ENCODE assay signal across 1 cellular context in the genomic region with DNA sequence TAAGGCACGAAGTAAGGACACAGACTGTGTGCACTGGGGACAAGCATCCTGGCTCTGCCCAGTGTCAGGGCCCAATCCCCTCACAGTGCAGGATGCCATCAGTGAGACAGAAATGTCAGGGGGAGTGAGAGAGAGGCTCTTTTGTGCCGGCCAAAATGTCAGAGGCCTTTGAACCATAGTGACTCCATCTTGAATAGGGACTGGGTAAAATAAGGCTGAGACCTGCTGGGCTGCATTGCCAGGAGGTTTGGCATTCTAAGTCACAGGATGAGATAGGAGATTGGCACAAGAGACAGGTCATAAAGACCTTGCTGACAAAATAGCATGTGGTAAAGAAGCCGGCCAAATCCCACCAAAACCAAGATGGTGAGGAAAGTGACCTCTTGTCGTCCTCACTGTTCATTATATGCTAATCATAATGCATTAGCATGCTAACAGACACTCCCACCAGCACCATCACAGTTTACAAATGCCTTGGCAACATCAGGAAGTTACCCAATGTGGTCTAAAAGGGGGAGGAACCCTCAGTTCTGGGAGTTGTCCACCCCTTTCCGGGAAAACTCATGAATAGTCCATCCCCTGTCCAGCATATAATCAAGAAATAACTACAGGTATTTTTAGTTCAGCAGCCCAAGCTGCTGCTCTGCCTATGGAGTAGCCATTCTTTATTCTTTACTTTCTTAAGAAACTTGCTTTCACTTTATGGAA.
A peak's percentile ranks its signal among the peaks of the same experiment; 100 is the strongest.
TF ChIP-seq lines count a peak whose summit lies in the region.

No MANE protein-coding gene starts in this region.

TF ChIP-seq in K562, 482 proteins besides CTCF, POLR2A, EP300 and RAD21 (continued from another document and continues in another):
- TF ChIP-seq, protein P1, sequence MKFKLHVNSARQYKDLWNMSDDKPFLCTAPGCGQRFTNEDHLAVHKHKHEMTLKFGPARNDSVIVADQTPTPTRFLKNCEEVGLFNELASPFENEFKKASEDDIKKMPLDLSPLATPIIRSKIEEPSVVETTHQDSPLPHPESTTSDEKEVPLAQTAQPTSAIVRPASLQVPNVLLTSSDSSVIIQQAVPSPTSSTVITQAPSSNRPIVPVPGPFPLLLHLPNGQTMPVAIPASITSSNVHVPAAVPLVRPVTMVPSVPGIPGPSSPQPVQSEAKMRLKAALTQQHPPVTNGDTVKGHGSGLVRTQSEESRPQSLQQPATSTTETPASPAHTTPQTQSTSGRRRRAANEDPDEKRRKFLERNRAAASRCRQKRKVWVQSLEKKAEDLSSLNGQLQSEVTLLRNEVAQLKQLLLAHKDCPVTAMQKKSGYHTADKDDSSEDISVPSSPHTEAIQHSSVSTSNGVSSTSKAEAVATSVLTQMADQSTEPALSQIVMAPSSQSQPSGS (CRISPR knock-in tag; IDR thresholded peaks at IDR 0.05), result no peak
- TF ChIP-seq SMARCA4 (IDR thresholded peaks at IDR 0.05) (no peak), HNRNPH1 (optimal IDR thresholded peaks at IDR 0.05; ENCODE audit: low read depth, low read length) (no peak), NRF1 (conservative IDR thresholded peaks at IDR 0.05 in 1 of 2, IDR thresholded peaks at IDR 0.05 in 1 of 2) (no peak), RCOR1 (IDR thresholded peaks at IDR 0.05; ENCODE audit: borderline replicate concordance in 1 of 2, low read depth in 2 of 2, low read length in 2 of 2) (no peak), ASH1L (IDR thresholded peaks at IDR 0.05; ENCODE audit: borderline replicate concordance, low read depth, partially characterized antibody) (no peak), ZNF764 (CRISPR knock-in tag; IDR thresholded peaks at IDR 0.05; ENCODE audit: low read depth) (no peak), ZNF282 (CRISPR knock-in tag; IDR thresholded peaks at IDR 0.05) (no peak), PRPF4 (IDR thresholded peaks at IDR 0.05; ENCODE audit: insufficient read depth, low read depth, low read length, poor library complexity, severe bottlenecking) (no peak), KHSRP (IDR thresholded peaks at IDR 0.05) (no peak), GABPB2 (CRISPR knock-in tag; conservative IDR thresholded peaks at IDR 0.05) (no peak), TEAD1 (CRISPR knock-in tag; IDR thresholded peaks at IDR 0.05) (peak in 1 of 2 experiments; percentile 89; a peak in 2 of 4 replicates)
- TF ChIP-seq, protein P2, sequence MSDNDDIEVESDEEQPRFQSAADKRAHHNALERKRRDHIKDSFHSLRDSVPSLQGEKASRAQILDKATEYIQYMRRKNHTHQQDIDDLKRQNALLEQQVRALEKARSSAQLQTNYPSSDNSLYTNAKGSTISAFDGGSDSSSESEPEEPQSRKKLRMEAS (CRISPR knock-in tag; IDR thresholded peaks at IDR 0.05), result no peak
- TF ChIP-seq, protein P3, sequence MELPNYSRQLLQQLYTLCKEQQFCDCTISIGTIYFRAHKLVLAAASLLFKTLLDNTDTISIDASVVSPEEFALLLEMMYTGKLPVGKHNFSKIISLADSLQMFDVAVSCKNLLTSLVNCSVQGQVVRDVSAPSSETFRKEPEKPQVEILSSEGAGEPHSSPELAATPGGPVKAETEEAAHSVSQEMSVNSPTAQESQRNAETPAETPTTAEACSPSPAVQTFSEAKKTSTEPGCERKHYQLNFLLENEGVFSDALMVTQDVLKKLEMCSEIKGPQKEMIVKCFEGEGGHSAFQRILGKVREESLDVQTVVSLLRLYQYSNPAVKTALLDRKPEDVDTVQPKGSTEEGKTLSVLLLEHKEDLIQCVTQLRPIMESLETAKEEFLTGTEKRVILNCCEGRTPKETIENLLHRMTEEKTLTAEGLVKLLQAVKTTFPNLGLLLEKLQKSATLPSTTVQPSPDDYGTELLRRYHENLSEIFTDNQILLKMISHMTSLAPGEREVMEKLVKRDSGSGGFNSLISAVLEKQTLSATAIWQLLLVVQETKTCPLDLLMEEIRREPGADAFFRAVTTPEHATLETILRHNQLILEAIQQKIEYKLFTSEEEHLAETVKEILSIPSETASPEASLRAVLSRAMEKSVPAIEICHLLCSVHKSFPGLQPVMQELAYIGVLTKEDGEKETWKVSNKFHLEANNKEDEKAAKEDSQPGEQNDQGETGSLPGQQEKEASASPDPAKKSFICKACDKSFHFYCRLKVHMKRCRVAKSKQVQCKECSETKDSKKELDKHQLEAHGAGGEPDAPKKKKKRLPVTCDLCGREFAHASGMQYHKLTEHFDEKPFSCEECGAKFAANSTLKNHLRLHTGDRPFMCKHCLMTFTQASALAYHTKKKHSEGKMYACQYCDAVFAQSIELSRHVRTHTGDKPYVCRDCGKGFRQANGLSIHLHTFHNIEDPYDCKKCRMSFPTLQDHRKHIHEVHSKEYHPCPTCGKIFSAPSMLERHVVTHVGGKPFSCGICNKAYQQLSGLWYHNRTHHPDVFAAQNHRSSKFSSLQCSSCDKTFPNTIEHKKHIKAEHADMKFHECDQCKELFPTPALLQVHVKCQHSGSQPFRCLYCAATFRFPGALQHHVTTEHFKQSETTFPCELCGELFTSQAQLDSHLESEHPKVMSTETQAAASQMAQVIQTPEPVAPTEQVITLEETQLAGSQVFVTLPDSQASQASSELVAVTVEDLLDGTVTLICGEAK (IDR thresholded peaks at IDR 0.05), result no peak
- TF ChIP-seq, protein P3 (CRISPR knock-in tag; IDR thresholded peaks at IDR 0.05), result no peak
- TF ChIP-seq, protein P4, sequence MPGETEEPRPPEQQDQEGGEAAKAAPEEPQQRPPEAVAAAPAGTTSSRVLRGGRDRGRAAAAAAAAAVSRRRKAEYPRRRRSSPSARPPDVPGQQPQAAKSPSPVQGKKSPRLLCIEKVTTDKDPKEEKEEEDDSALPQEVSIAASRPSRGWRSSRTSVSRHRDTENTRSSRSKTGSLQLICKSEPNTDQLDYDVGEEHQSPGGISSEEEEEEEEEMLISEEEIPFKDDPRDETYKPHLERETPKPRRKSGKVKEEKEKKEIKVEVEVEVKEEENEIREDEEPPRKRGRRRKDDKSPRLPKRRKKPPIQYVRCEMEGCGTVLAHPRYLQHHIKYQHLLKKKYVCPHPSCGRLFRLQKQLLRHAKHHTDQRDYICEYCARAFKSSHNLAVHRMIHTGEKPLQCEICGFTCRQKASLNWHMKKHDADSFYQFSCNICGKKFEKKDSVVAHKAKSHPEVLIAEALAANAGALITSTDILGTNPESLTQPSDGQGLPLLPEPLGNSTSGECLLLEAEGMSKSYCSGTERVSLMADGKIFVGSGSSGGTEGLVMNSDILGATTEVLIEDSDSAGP (CRISPR knock-in tag; IDR thresholded peaks at IDR 0.05), result no peak
- TF ChIP-seq, protein P5, sequence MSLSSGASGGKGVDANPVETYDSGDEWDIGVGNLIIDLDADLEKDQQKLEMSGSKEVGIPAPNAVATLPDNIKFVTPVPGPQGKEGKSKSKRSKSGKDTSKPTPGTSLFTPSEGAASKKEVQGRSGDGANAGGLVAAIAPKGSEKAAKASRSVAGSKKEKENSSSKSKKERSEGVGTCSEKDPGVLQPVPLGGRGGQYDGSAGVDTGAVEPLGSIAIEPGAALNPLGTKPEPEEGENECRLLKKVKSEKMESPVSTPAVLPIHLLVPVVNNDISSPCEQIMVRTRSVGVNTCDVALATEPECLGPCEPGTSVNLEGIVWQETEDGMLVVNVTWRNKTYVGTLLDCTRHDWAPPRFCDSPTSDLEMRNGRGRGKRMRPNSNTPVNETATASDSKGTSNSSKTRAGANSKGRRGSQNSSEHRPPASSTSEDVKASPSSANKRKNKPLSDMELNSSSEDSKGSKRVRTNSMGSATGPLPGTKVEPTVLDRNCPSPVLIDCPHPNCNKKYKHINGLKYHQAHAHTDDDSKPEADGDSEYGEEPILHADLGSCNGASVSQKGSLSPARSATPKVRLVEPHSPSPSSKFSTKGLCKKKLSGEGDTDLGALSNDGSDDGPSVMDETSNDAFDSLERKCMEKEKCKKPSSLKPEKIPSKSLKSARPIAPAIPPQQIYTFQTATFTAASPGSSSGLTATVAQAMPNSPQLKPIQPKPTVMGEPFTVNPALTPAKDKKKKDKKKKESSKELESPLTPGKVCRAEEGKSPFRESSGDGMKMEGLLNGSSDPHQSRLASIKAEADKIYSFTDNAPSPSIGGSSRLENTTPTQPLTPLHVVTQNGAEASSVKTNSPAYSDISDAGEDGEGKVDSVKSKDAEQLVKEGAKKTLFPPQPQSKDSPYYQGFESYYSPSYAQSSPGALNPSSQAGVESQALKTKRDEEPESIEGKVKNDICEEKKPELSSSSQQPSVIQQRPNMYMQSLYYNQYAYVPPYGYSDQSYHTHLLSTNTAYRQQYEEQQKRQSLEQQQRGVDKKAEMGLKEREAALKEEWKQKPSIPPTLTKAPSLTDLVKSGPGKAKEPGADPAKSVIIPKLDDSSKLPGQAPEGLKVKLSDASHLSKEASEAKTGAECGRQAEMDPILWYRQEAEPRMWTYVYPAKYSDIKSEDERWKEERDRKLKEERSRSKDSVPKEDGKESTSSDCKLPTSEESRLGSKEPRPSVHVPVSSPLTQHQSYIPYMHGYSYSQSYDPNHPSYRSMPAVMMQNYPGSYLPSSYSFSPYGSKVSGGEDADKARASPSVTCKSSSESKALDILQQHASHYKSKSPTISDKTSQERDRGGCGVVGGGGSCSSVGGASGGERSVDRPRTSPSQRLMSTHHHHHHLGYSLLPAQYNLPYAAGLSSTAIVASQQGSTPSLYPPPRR (CRISPR knock-in tag; IDR thresholded peaks at IDR 0.05; ENCODE audit: borderline replicate concordance), result no peak
- TF ChIP-seq, protein P6, sequence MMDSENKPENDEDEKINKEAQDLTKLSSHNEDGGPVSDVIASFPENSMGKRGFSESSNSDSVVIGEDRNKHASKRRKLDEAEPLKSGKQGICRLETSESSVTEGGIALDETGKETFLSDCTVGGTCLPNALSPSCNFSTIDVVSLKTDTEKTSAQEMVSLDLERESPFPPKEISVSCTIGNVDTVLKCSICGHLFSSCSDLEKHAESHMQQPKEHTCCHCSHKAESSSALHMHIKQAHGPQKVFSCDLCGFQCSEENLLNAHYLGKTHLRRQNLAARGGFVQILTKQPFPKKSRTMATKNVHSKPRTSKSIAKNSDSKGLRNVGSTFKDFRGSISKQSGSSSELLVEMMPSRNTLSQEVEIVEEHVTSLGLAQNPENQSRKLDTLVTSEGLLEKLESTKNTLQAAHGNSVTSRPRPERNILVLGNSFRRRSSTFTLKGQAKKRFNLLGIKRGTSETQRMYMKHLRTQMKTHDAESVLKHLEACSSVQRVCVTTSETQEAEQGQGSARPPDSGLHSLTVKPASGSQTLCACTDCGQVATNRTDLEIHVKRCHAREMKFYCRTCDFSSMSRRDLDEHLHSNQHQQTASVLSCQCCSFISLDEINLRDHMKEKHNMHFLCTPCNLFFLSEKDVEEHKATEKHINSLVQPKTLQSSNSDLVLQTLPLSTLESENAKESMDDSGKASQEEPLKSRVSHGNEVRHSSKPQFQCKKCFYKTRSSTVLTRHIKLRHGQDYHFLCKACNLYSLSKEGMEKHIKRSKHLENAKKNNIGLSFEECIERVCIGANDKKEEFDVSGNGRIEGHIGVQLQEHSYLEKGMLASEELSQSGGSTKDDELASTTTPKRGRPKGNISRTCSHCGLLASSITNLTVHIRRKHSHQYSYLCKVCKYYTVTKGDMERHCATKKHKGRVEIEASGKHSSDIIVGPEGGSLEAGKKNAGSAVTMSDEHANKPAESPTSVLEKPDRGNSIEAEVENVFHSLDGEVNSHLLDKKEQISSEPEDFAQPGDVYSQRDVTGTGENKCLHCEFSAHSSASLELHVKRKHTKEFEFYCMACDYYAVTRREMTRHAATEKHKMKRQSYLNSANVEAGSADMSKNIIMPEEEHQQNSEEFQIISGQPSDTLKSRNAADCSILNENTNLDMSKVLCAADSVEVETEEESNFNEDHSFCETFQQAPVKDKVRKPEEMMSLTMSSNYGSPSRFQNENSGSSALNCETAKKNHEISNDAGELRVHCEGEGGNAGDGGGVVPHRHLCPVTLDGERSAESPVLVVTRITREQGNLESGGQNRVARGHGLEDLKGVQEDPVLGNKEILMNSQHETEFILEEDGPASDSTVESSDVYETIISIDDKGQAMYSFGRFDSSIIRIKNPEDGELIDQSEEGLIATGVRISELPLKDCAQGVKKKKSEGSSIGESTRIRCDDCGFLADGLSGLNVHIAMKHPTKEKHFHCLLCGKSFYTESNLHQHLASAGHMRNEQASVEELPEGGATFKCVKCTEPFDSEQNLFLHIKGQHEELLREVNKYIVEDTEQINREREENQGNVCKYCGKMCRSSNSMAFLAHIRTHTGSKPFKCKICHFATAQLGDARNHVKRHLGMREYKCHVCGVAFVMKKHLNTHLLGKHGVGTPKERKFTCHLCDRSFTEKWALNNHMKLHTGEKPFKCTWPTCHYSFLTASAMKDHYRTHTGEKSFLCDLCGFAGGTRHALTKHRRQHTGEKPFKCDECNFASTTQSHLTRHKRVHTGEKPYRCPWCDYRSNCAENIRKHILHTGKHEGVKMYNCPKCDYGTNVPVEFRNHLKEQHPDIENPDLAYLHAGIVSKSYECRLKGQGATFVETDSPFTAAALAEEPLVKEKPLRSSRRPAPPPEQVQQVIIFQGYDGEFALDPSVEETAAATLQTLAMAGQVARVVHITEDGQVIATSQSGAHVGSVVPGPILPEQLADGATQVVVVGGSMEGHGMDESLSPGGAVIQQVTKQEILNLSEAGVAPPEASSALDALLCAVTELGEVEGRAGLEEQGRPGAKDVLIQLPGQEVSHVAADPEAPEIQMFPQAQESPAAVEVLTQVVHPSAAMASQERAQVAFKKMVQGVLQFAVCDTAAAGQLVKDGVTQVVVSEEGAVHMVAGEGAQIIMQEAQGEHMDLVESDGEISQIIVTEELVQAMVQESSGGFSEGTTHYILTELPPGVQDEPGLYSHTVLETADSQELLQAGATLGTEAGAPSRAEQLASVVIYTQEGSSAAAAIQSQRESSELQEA (IDR thresholded peaks at IDR 0.05; ENCODE audit: low read depth), result no peak
